In the genomic region with DNA sequence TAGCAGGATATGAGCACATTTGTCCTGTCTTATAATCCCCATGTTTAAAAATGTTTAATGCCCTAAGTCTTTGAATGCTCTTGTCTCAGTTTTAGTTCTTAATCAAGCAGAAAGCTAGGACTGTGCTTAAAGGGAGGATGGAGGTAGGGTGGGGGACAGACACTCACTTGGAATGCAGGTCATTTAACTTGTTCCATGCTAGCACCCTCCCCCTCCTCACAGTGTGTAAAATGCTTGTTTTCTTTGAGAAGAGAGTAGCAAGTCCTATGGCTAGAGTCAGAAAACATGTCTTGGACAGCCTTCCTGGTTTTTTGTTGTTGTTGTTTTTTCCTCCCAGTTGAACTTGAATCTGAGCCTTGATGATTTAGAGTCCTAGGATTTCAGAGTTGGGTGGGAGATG, we compare ENCODE assay signal across 28 cellular contexts.
"Had no signal": no experiment of that assay in that cellular context is flagged by ENCODE, and none has a peak within 500 bp of the region (broad histone marks: within the 10 kb centered on the region; RNA-seq: fewer than 3 reads in every experiment).

No MANE protein-coding gene starts in this region.

- H3K4me3 ChIP-seq: left ventricle myocardium inferior, mucosa of descending colon, pancreas, prostate gland, skin epidermis, suprapubic skin, thoracic aorta, tibial artery, upper lobe of right lung, uterus had no signal

- H3K4me3 Mint-ChIP-seq: memory B cell; naive thymus-derived CD4-positive, alpha-beta T cell; natural killer cell treated with Interleukin-12 subunit alpha and Interleukin-12 subunit beta and Interleukin-15 and Interleukin-18, amount 100 ng/mL, for 72 hours; neural crest cell; stimulated activated effector memory CD8-positive, alpha-beta T cell treated with anti-CD3 and anti-CD28 coated beads, Interleukin-12 subunit alpha, Interleukin-12 subunit beta, amount 100 ng/mL, for 72 hours; stimulated activated naive CD8-positive, alpha-beta T cell treated with anti-CD3 and anti-CD28 coated beads, Interleukin-15, Interleukin-2, amounts not matched to agents 100 ng/mL and 50 ng/mL, for 24 hours had no signal

- H3K4me1 Mint-ChIP-seq: memory B cell; naive thymus-derived CD4-positive, alpha-beta T cell; neural crest cell; stimulated activated effector memory CD8-positive, alpha-beta T cell treated with anti-CD3 and anti-CD28 coated beads, Interleukin-12 subunit alpha, Interleukin-12 subunit beta, amount 100 ng/mL, for 72 hours had no signal

- H3K27ac ChIP-seq: left ventricle myocardium inferior, pancreas, prostate gland, skin epidermis, suprapubic skin, thoracic aorta, tibial artery, upper lobe of right lung, uterus had no signal

- H3K27me3 ChIP-seq: pancreas, suprapubic skin, tibial artery, upper lobe of right lung, uterus had no signal

- H3K4me1 ChIP-seq: left ventricle myocardium inferior, pancreas, prostate gland, suprapubic skin, tibial artery, upper lobe of right lung, uterus had no signal

- FAIRE-seq: keratinocyte, pancreas had no signal

- DNase-seq: hippocampal formation; left colon; left ventricle myocardium inferior; midbrain; mucosa of descending colon; naive thymus-derived CD4-positive, alpha-beta T cell; nucleus accumbens; pancreas; posterior cingulate gyrus; retina; right cardiac atrium; stimulated activated CD4-positive, alpha-beta T cell treated with anti-CD3 and anti-CD28 coated beads, Interleukin-4, amount 100 ng/mL, for 24 hours; stimulated activated naive CD4-positive, alpha-beta T cell; tibial artery; trophoblast cell; upper lobe of right lung; uterus had no signal

- H3K36me3 Mint-ChIP-seq: memory B cell; naive thymus-derived CD4-positive, alpha-beta T cell; natural killer cell treated with Interleukin-12 subunit alpha and Interleukin-12 subunit beta and Interleukin-15 and Interleukin-18, amount 100 ng/mL, for 72 hours; stimulated activated effector memory CD8-positive, alpha-beta T cell treated with anti-CD3 and anti-CD28 coated beads, Interleukin-12 subunit alpha, Interleukin-12 subunit beta, amount 100 ng/mL, for 72 hours had no signal

- H3K36me3 ChIP-seq: left ventricle myocardium inferior, pancreas, prostate gland, suprapubic skin, thoracic aorta, tibial artery, upper lobe of right lung, uterus had no signal

- H3K27ac Mint-ChIP-seq: memory B cell; naive thymus-derived CD4-positive, alpha-beta T cell; natural killer cell treated with Interleukin-12 subunit alpha and Interleukin-12 subunit beta and Interleukin-15 and Interleukin-18, amount 100 ng/mL, for 72 hours; stimulated activated effector memory CD8-positive, alpha-beta T cell treated with anti-CD3 and anti-CD28 coated beads, Interleukin-12 subunit alpha, Interleukin-12 subunit beta, amount 100 ng/mL, for 72 hours; stimulated activated naive CD8-positive, alpha-beta T cell treated with anti-CD3 and anti-CD28 coated beads, Interleukin-15, Interleukin-2, amounts not matched to agents 100 ng/mL and 50 ng/mL, for 24 hours had no signal

- H3K9me3 Mint-ChIP-seq: natural killer cell treated with Interleukin-12 subunit alpha and Interleukin-12 subunit beta and Interleukin-15 and Interleukin-18, amount 100 ng/mL, for 72 hours; neural crest cell; stimulated activated naive CD8-positive, alpha-beta T cell treated with anti-CD3 and anti-CD28 coated beads, Interleukin-15, Interleukin-2, amounts not matched to agents 100 ng/mL and 50 ng/mL, for 24 hours had no signal

- H3K9me3 ChIP-seq: left ventricle myocardium inferior, mucosa of descending colon, pancreas, prostate gland, suprapubic skin, thoracic aorta, tibial artery, upper lobe of right lung, uterus had no signal

- ATAC-seq: left colon; mucosa of descending colon; naive thymus-derived CD4-positive, alpha-beta T cell; natural killer cell treated with Interleukin-12 subunit alpha and Interleukin-12 subunit beta and Interleukin-15 and Interleukin-18, amount 100 ng/mL, for 72 hours; pancreas; right cardiac atrium; sciatic nerve; stimulated activated effector memory CD8-positive, alpha-beta T cell treated with anti-CD3 and anti-CD28 coated beads, Interleukin-12 subunit alpha, Interleukin-12 subunit beta, amount 100 ng/mL, for 72 hours; upper lobe of right lung had no signal

- H3K27me3 Mint-ChIP-seq: stimulated activated naive CD8-positive, alpha-beta T cell treated with anti-CD3 and anti-CD28 coated beads, Interleukin-15, Interleukin-2, amounts not matched to agents 100 ng/mL and 50 ng/mL, for 24 hours had no signal
